In genomic region chr17:1452836-1453235, GRCh38 we compare ENCODE assay signal across 1 cellular context.
TF ChIP-seq lines count a peak whose summit lies in the region.

No MANE protein-coding gene starts in this region.

TF ChIP-seq in GM23338, 12 proteins besides CTCF, POLR2A, EP300 and RAD21 (continued from another document):
- TF ChIP-seq, protein P1, sequence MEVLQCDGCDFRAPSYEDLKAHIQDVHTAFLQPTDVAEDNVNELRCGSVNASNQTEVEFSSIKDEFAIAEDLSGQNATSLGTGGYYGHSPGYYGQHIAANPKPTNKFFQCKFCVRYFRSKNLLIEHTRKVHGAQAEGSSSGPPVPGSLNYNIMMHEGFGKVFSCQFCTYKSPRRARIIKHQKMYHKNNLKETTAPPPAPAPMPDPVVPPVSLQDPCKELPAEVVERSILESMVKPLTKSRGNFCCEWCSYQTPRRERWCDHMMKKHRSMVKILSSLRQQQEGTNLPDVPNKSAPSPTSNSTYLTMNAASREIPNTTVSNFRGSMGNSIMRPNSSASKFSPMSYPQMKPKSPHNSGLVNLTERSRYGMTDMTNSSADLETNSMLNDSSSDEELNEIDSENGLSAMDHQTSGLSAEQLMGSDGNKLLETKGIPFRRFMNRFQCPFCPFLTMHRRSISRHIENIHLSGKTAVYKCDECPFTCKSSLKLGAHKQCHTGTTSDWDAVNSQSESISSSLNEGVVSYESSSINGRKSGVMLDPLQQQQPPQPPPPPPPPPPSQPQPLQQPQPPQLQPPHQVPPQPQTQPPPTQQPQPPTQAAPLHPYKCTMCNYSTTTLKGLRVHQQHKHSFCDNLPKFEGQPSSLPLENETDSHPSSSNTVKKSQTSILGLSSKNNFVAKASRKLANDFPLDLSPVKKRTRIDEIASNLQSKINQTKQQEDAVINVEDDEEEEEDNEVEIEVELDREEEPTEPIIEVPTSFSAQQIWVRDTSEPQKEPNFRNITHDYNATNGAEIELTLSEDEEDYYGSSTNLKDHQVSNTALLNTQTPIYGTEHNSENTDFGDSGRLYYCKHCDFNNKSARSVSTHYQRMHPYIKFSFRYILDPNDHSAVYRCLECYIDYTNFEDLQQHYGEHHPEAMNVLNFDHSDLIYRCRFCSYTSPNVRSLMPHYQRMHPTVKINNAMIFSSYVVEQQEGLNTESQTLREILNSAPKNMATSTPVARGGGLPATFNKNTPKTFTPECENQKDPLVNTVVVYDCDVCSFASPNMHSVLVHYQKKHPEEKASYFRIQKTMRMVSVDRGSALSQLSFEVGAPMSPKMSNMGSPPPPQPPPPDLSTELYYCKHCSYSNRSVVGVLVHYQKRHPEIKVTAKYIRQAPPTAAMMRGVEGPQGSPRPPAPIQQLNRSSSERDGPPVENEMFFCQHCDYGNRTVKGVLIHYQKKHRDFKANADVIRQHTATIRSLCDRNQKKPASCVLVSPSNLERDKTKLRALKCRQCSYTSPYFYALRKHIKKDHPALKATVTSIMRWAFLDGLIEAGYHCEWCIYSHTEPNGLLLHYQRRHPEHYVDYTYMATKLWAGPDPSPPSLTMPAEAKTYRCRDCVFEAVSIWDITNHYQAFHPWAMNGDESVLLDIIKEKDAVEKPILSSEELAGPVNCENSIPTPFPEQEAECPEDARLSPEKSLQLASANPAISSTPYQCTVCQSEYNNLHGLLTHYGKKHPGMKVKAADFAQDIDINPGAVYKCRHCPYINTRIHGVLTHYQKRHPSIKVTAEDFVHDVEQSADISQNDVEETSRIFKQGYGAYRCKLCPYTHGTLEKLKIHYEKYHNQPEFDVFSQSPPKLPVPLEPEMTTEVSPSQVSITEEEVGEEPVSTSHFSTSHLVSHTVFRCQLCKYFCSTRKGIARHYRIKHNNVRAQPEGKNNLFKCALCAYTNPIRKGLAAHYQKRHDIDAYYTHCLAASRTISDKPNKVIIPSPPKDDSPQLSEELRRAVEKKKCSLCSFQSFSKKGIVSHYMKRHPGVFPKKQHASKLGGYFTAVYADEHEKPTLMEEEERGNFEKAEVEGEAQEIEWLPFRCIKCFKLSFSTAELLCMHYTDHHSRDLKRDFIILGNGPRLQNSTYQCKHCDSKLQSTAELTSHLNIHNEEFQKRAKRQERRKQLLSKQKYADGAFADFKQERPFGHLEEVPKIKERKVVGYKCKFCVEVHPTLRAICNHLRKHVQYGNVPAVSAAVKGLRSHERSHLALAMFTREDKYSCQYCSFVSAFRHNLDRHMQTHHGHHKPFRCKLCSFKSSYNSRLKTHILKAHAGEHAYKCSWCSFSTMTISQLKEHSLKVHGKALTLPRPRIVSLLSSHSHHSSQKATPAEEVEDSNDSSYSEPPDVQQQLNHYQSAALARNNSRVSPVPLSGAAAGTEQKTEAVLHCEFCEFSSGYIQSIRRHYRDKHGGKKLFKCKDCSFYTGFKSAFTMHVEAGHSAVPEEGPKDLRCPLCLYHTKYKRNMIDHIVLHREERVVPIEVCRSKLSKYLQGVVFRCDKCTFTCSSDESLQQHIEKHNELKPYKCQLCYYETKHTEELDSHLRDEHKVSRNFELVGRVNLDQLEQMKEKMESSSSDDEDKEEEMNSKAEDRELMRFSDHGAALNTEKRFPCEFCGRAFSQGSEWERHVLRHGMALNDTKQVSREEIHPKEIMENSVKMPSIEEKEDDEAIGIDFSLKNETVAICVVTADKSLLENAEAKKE (CRISPR knock-in tag; IDR thresholded peaks at IDR 0.05), result no peak
- TF ChIP-seq STAT1 (IDR thresholded peaks at IDR 0.05; ENCODE audit: unreplicated experiment) (no peak), NANOG (IDR thresholded peaks at IDR 0.05; ENCODE audit: borderline replicate concordance) (no peak), POLR2AphosphoS5 (IDR thresholded peaks at IDR 0.05; ENCODE audit: low read depth) (no peak), CREB1 (CRISPR knock-in tag; IDR thresholded peaks at IDR 0.05; ENCODE audit: low read depth) (no peak), EZH2phosphoT487 (IDR thresholded peaks at IDR 0.05; ENCODE audit: unreplicated experiment) (no peak)
- TF ChIP-seq, protein P2, sequence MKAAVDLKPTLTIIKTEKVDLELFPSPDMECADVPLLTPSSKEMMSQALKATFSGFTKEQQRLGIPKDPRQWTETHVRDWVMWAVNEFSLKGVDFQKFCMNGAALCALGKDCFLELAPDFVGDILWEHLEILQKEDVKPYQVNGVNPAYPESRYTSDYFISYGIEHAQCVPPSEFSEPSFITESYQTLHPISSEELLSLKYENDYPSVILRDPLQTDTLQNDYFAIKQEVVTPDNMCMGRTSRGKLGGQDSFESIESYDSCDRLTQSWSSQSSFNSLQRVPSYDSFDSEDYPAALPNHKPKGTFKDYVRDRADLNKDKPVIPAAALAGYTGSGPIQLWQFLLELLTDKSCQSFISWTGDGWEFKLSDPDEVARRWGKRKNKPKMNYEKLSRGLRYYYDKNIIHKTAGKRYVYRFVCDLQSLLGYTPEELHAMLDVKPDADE (IDR thresholded peaks at IDR 0.05), result no peak
